8 cellular contexts compared by ENCODE assay signal in genomic region chr7:2019693-2020511, GRCh38.
A peak's percentile ranks its signal among the peaks of the same experiment; 100 is the strongest.
DNase-seq lines count a peak whose midpoint lies in the region; ATAC-seq and TF ChIP-seq lines count a peak whose summit lies in the region.

No MANE protein-coding gene starts in this region.

- H3K27ac Mint-ChIP-seq in activated CD8-positive, alpha-beta T cell treated with anti-CD3 and anti-CD28 coated beads for 36 hours, result peak overlapping the region; percentile 76

- ATAC-seq in GM18517 (IDR thresholded peaks at IDR 0.05; ENCODE audit: unreplicated experiment) (peak; percentile 63), HG03442 (IDR thresholded peaks at IDR 0.05; ENCODE audit: unreplicated experiment) (peak; percentile 75), sciatic nerve (peak; percentile 88), GM21576 (IDR thresholded peaks at IDR 0.05; ENCODE audit: unreplicated experiment) (no peak)
- ATAC-seq in activated CD8-positive, alpha-beta T cell treated with anti-CD3 and anti-CD28 coated beads for 36 hours, result peak; percentile 94

- CTCF ChIA-PET in activated CD8-positive, alpha-beta T cell treated with anti-CD3 and anti-CD28 coated beads for 36 hours (lab: Charles Lee), result no interaction called here

- no peak for TF ChIP-seq CTCF in activated CD8-positive, alpha-beta T cell treated with anti-CD3 and anti-CD28 coated beads for 36 hours (IDR thresholded peaks at IDR 0.05)
- TF ChIP-seq CTCF in fibroblast of villous mesenchyme (IDR thresholded peaks at IDR 0.05; ENCODE audit: insufficient read depth, low read depth, low read length), result no peak

- peaks cover 27% of the 10 kb centered on the region for H3K4me1 Mint-ChIP-seq in activated CD8-positive, alpha-beta T cell treated with anti-CD3 and anti-CD28 coated beads for 36 hours (ENCODE audit: low read depth)

- peaks cover 9% of the 10 kb centered on the region for H3K9me3 Mint-ChIP-seq in activated CD8-positive, alpha-beta T cell treated with anti-CD3 and anti-CD28 coated beads for 36 hours

- no peaks in the 10 kb centered on the region for H3K27me3 Mint-ChIP-seq in activated CD8-positive, alpha-beta T cell treated with anti-CD3 and anti-CD28 coated beads for 36 hours

- intact Hi-C loops in activated CD8-positive, alpha-beta T cell treated with anti-CD3 and anti-CD28 coated beads for 36 hours (cut with micrococcal nuclease), result no loop called here
- intact Hi-C loops in sciatic nerve (cut with DNase I), result no loop called here

- peak; percentile 76 for DNase-seq in activated CD8-positive, alpha-beta T cell treated with anti-CD3 and anti-CD28 coated beads for 36 hours
- DNase-seq in fibroblast of villous mesenchyme (ENCODE audit: low read depth), result peak; percentile 93
- peak; percentile 82 for DNase-seq in sciatic nerve (ENCODE audit: low spot score)
- no peak for DNase-seq in DMS114 treated with DMSO at 0.1 percent for 48 hours (lab: John Stamatoyannopoulos, UW; ENCODE audit: unreplicated experiment)
- no peak for DNase-seq in HT-29 (ENCODE audit: low spot score)

- no peak overlapping the region for H3K4me3 ChIP-seq in fibroblast of villous mesenchyme (ENCODE audit: low read depth, low read length)

- peaks cover 7% of the 10 kb centered on the region for H3K36me3 Mint-ChIP-seq in activated CD8-positive, alpha-beta T cell treated with anti-CD3 and anti-CD28 coated beads for 36 hours (ENCODE audit: low read depth)

- POLR2A ChIA-PET in activated CD8-positive, alpha-beta T cell treated with anti-CD3 and anti-CD28 coated beads for 36 hours (lab: Charles Lee), result interaction anchor here (1.0 kb wide), 1 partner anchor 18 kb away, joined by 3 read pairs; no protein-coding TSS in a partner anchor

- peak overlapping the region; percentile 43 for H3K4me3 Mint-ChIP-seq in activated CD8-positive, alpha-beta T cell treated with anti-CD3 and anti-CD28 coated beads for 36 hours

Comparison
In these comparisons a context has a peak if more than half of its experiments do, and no peak if none do; other contexts are left out.
1. DNase-seq: peak in activated CD8-positive, alpha-beta T cell treated with anti-CD3 and anti-CD28 coated beads for 36 hours (single experiment), fibroblast of villous mesenchyme (single experiment) and sciatic nerve (single experiment); none in DMS114 treated with DMSO at 0.1 percent for 48 hours (single experiment) and HT-29 (single experiment).